2 cellular contexts compared by ENCODE assay signal in genomic region chr20:58892126-58892931, GRCh38.
A peak's percentile ranks its signal among the peaks of the same experiment; 100 is the strongest.
TF ChIP-seq lines count a peak whose summit lies in the region.

No MANE protein-coding gene starts in this region.

TF ChIP-seq in HEK293, 187 proteins besides CTCF, POLR2A, EP300 and RAD21 (continued from another document and continues in another):
- no peak; the same call in 1 of the 2 replicates for TF ChIP-seq ZBTB17 (tag by site-specific recombination; IDR thresholded peaks at IDR 0.05)
- TF ChIP-seq ZEB2 (tag by site-specific recombination; IDR thresholded peaks at IDR 0.05) = peak; percentile 93
- no peak for TF ChIP-seq ZNF776 (tag by site-specific recombination; IDR thresholded peaks at IDR 0.05; ENCODE audit: borderline replicate concordance)
- TF ChIP-seq ZNF488 (tag by site-specific recombination; IDR thresholded peaks at IDR 0.05) = no peak
- TF ChIP-seq ZNF280D (tag by site-specific recombination; IDR thresholded peaks at IDR 0.05) = no peak
- TF ChIP-seq ZSCAN23 (tag by site-specific recombination; IDR thresholded peaks at IDR 0.05) = no peak
- no peak for TF ChIP-seq HIC1 (tag by site-specific recombination; IDR thresholded peaks at IDR 0.05)
- 0 out of 2 replicates have a peak, but pooled peaks have one; percentile 16 for TF ChIP-seq INSM2 (tag by site-specific recombination; IDR thresholded peaks at IDR 0.05)
- TF ChIP-seq ZNF596 (tag by site-specific recombination; IDR thresholded peaks at IDR 0.05) = peak; percentile 78
- no peak for TF ChIP-seq ZNF146 (tag by site-specific recombination; IDR thresholded peaks at IDR 0.05)
- TF ChIP-seq SETDB1 (IDR thresholded peaks at IDR 0.05; ENCODE audit: insufficient read length, low read length) = no peak
- 0 out of 2 replicates have a peak, but pooled peaks have one; percentile 32 for TF ChIP-seq ZNF785 (tag by site-specific recombination; IDR thresholded peaks at IDR 0.05)
- no peak for TF ChIP-seq ELK4 (IDR thresholded peaks at IDR 0.05; ENCODE audit: borderline replicate concordance, low read depth, low read length)
- TF ChIP-seq ZNF473 (tag by site-specific recombination; IDR thresholded peaks at IDR 0.05) = no peak
- no peak for TF ChIP-seq ZNF2 (tag by site-specific recombination; IDR thresholded peaks at IDR 0.05)
- no peak; the same call in 1 of the 2 replicates for TF ChIP-seq KLF1 (tag by site-specific recombination; IDR thresholded peaks at IDR 0.05)
- TF ChIP-seq MZF1 (tag by site-specific recombination; IDR thresholded peaks at IDR 0.05; ENCODE audit: borderline replicate concordance) = no peak

TF ChIP-seq in liver, 16 proteins besides CTCF, POLR2A, EP300 and RAD21 (continued from another document):
- TF ChIP-seq REST (IDR thresholded peaks at IDR 0.05) (no peak), YY1 (IDR thresholded peaks at IDR 0.05) (no peak), ATF3 (IDR thresholded peaks at IDR 0.05) (no peak), HNF4A (conservative IDR thresholded peaks at IDR 0.05) (no peak), RXRA (IDR thresholded peaks at IDR 0.05) (no peak), NR2F2 (IDR thresholded peaks at IDR 0.05) (no peak), FOXA2 (IDR thresholded peaks at IDR 0.05) (no peak), FOXA1 (IDR thresholded peaks at IDR 0.05) (no peak)
